Comparison of ENCODE assay signal across 15 cellular contexts in genomic region chr11:58582437-58582836, GRCh38. TPM values are rescaled to one million over a fixed set of nuclear protein-coding genes. Genes with fewer than 3 reads are reported as not detected.
DNase-seq lines count a peak whose midpoint lies in the region; ATAC-seq and TF ChIP-seq lines count a peak whose summit lies in the region.
"Had no signal": no experiment of that assay in that cellular context is flagged by ENCODE, and none has a peak within 500 bp of the region (broad histone marks: within the 10 kb centered on the region; RNA-seq: fewer than 3 reads in every experiment).

No MANE protein-coding gene starts in this region.

- CTCF ChIA-PET in mammary epithelial cell (lab: Charles Lee; ENCODE audit: low non-redundant PET) = no interaction called here
- CTCF ChIA-PET in MCF 10A (lab: Yijun Ruan, JAX) = interaction anchor here (0.5 to 1.4 kb wide), 4 partner anchors 40 to 792 kb away, joined by 3 to 4 read pairs (median 3); partner anchors contain the start of gene CNTF

- peaks cover 7% of the 10 kb centered on the region for H3K4me1 ChIP-seq in mammary epithelial cell (ENCODE audit: insufficient read depth, low read length)
- peaks cover 46% of the 10 kb centered on the region for H3K4me1 ChIP-seq in OCI-LY3 (ENCODE audit: low read length)
- no peaks in the 10 kb centered on the region for H3K4me1 ChIP-seq in endodermal cell (ENCODE audit: control insufficient read depth, insufficient read depth, low read length)

- H3K27me3 ChIP-seq in mammary epithelial cell (ENCODE audit: insufficient read depth, low read length) = no peaks in the 10 kb centered on the region
- H3K27me3 ChIP-seq in OCI-LY3 (ENCODE audit: low read depth, low read length) = no peaks in the 10 kb centered on the region
- no peaks in the 10 kb centered on the region for H3K27me3 ChIP-seq in endodermal cell (ENCODE audit: control insufficient read depth, insufficient read depth, low read length, poor library complexity, severe bottlenecking)
- H3K27me3 ChIP-seq: upper lobe of right lung had no signal

- intact Hi-C loops in mammary epithelial cell (cut with micrococcal nuclease) = no loop called here
- intact Hi-C loops in MCF 10A (cut with micrococcal nuclease) = no loop called here

- H3K79me2 ChIP-seq in mammary epithelial cell (ENCODE audit: insufficient read depth, low read length) (peaks cover 84% of the 10 kb centered on the region), OCI-LY3 (ENCODE audit: low read length) (peaks cover 84% of the 10 kb centered on the region)

- no peaks in the 10 kb centered on the region for H3K9me3 Mint-ChIP-seq in MCF 10A (ENCODE audit: unreplicated experiment)
- H3K9me3 Mint-ChIP-seq in endodermal cell = no peaks in the 10 kb centered on the region
- H3K9me3 Mint-ChIP-seq in stimulated activated naive B cell treated with anti-CD40 and anti-IgM and Interleukin-4, amounts not matched to agents 10 μg/mL and 1 μg/mL and 100 μg/mL, for 72 hours = peaks cover 0 to 2% of the 10 kb centered on the region in 2 donors
- H3K9me3 Mint-ChIP-seq: naive B cell had no signal

- H3K4me1 Mint-ChIP-seq in MCF 10A (ENCODE audit: insufficient read depth, unreplicated experiment) (peaks cover 11% of the 10 kb centered on the region), endodermal cell (peaks cover 17% of the 10 kb centered on the region)
- H3K4me1 Mint-ChIP-seq in stimulated activated naive B cell treated with anti-CD40 and anti-IgM and Interleukin-4, amounts not matched to agents 10 μg/mL and 1 μg/mL and 100 μg/mL, for 72 hours = peaks cover 18 to 54% of the 10 kb centered on the region in 2 donors

- peak overlapping the region; percentile 95 for H3K4me2 ChIP-seq in mammary epithelial cell (ENCODE audit: insufficient read depth, low read depth, low read length)
- 0 out of 2 replicates have a peak overlapping the region, but pooled peaks have one; percentile 1 for H3K4me2 ChIP-seq in OCI-LY3 (ENCODE audit: low read length)

- DNase-seq in mammary epithelial cell = no peak
- no peak for DNase-seq in MCF 10A (ENCODE audit: unreplicated experiment)
- DNase-seq in endodermal cell = no peak
- no peak for DNase-seq in stimulated activated naive B cell treated with anti-CD40 and anti-IgM and Interleukin-4, amounts not matched to agents 10 μg/mL and 1 μg/mL and 100 μg/mL, for 72 hours
- no peak for DNase-seq in NCI-H2196 (lab: John Stamatoyannopoulos, UW; ENCODE audit: unreplicated experiment)
- no peak for DNase-seq in NCI-H1417 (lab: John Stamatoyannopoulos, UW)
- DNase-seq: activated gamma-delta T cell treated with Interleukin-2 at 50 U/mL for 16 hours; left ventricle myocardium superior; naive B cell; NCI-H526 treated with DMSO at 0.1 percent for 48 hours; retina; stimulated activated CD4-positive, alpha-beta T cell treated with anti-CD3 and anti-CD28 coated beads, Interleukin-1b, Interleukin-23, amount 100 ng/mL, for 48 hours; upper lobe of right lung had no signal

- H3K27ac Mint-ChIP-seq in MCF 10A (ENCODE audit: low read depth, unreplicated experiment) (no peak overlapping the region), endodermal cell (no peak overlapping the region)
- H3K27ac Mint-ChIP-seq in stimulated activated naive B cell treated with anti-CD40 and anti-IgM and Interleukin-4, amounts not matched to agents 10 μg/mL and 1 μg/mL and 100 μg/mL, for 72 hours = no peak overlapping the region

- H3K36me3 Mint-ChIP-seq in MCF 10A (ENCODE audit: insufficient read depth, unreplicated experiment) = peaks cover 23% of the 10 kb centered on the region
- peaks cover 15% of the 10 kb centered on the region for H3K36me3 Mint-ChIP-seq in endodermal cell (ENCODE audit: low read depth)
- H3K36me3 Mint-ChIP-seq in stimulated activated naive B cell treated with anti-CD40 and anti-IgM and Interleukin-4, amounts not matched to agents 10 μg/mL and 1 μg/mL and 100 μg/mL, for 72 hours = peaks cover 38 to 48% of the 10 kb centered on the region in 2 donors

- H3K4me3 Mint-ChIP-seq in MCF 10A (ENCODE audit: unreplicated experiment) (no peak overlapping the region), endodermal cell (no peak overlapping the region)
- peak overlapping the region; percentile 41 to 76 for H3K4me3 Mint-ChIP-seq in stimulated activated naive B cell treated with anti-CD40 and anti-IgM and Interleukin-4, amounts not matched to agents 10 μg/mL and 1 μg/mL and 100 μg/mL, for 72 hours

- H3K4me3 ChIP-seq in mammary epithelial cell (replicated peaks in 1 of 3; ENCODE audit: insufficient read depth in 1 of 3, low read depth in 2 of 3, low read length in 3 of 3) (peak overlapping the region in 1 of 3 experiments; percentile 16), OCI-LY3 (ENCODE audit: low read length) (no peak overlapping the region), endodermal cell (ENCODE audit: low read length) (peak overlapping the region; percentile 97)
- H3K4me3 ChIP-seq: upper lobe of right lung had no signal

- H3K36me3 ChIP-seq in mammary epithelial cell (ENCODE audit: insufficient read depth, low read length) (peaks cover 11% of the 10 kb centered on the region), OCI-LY3 (replicated peaks; ENCODE audit: low read depth, low read length) (peaks cover 23% of the 10 kb centered on the region), endodermal cell (ENCODE audit: control insufficient read depth, insufficient read depth, low read length) (peaks cover 30% of the 10 kb centered on the region)

- no peak overlapping the region for H3K27ac ChIP-seq in mammary epithelial cell (ENCODE audit: insufficient read depth, low read depth, low read length)
- H3K27ac ChIP-seq in OCI-LY3 (ENCODE audit: low read length) = no peak overlapping the region
- H3K27ac ChIP-seq in endodermal cell (ENCODE audit: low read depth, low read length) = no peak overlapping the region
- H3K27ac ChIP-seq: upper lobe of right lung had no signal

- TF ChIP-seq CTCF in mammary epithelial cell (conservative IDR thresholded peaks at IDR 0.05 in 1 of 2, IDR thresholded peaks at IDR 0.05 in 1 of 2; ENCODE audit: extremely low read depth in 1 of 2, insufficient read depth in 1 of 2, low read depth in 1 of 2, low read length in 2 of 2) = no peak
- no peak for TF ChIP-seq CTCF in MCF 10A (IDR thresholded peaks at IDR 0.05; ENCODE audit: unreplicated experiment)
- no peak for TF ChIP-seq CTCF in OCI-LY3 (IDR thresholded peaks at IDR 0.05; ENCODE audit: low read depth, low read length)
- no peak for TF ChIP-seq CTCF in endodermal cell (conservative IDR thresholded peaks at IDR 0.05)

- POLR2A ChIA-PET in MCF 10A (lab: Yijun Ruan, JAX) = interaction anchor here (0.8 to 1.8 kb wide), 5 partner anchors 12 to 816 kb away, joined by 3 to 7 read pairs (median 3); no protein-coding TSS in a partner anchor

- H3K9me3 ChIP-seq in mammary epithelial cell (replicated peaks; ENCODE audit: insufficient read depth, low read length) (no peaks in the 10 kb centered on the region), OCI-LY3 (ENCODE audit: insufficient read depth, low read length) (no peaks in the 10 kb centered on the region), endodermal cell (ENCODE audit: control insufficient read depth, low read length) (no peaks in the 10 kb centered on the region)
- H3K9me3 ChIP-seq: upper lobe of right lung had no signal

- no peaks in the 10 kb centered on the region for H4K20me1 ChIP-seq in mammary epithelial cell (ENCODE audit: insufficient read depth, low read length)
- H4K20me1 ChIP-seq in OCI-LY3 (ENCODE audit: insufficient read depth, low read length) = peaks cover 76% of the 10 kb centered on the region

- 94% methylated on average over 1 of the region's 1 CpG for WGBS in mammary epithelial cell (ENCODE audit: low coverage, missing lambda C conversion rate)
- no CpG with 5 or more reads among the region's 1 CpG for WGBS in endodermal cell (ENCODE audit: insufficient coverage in 1 of 2, insufficient read length in 1 of 2), 2 experiments

- in situ Hi-C loops in mammary epithelial cell (cut with MboI; ENCODE audit: low sequenced_read_pairs in 2 of 2) = no loop called here

- BruUV-seq in mammary epithelial cell (replicated peaks; lab: Mats Ljungman, UMichigan) (no TSS peak), MCF 10A (replicated peaks; lab: Mats Ljungman, UMichigan) (no TSS peak)

- no peaks in the 10 kb centered on the region for H3K27me3 Mint-ChIP-seq in MCF 10A (ENCODE audit: insufficient read depth, unreplicated experiment)
- H3K27me3 Mint-ChIP-seq in endodermal cell (ENCODE audit: insufficient read depth) = no peaks in the 10 kb centered on the region
- no peaks in the 10 kb centered on the region for H3K27me3 Mint-ChIP-seq in stimulated activated naive B cell treated with anti-CD40 and anti-IgM and Interleukin-4, amounts not matched to agents 10 μg/mL and 1 μg/mL and 100 μg/mL, for 72 hours
- H3K27me3 Mint-ChIP-seq: naive B cell had no signal

- H2AFZ ChIP-seq in mammary epithelial cell (ENCODE audit: low read depth, low read length) (no peak overlapping the region), OCI-LY3 (ENCODE audit: low read depth, low read length) (no peak overlapping the region)

- ATAC-seq in stimulated activated naive B cell treated with anti-CD40 and anti-IgM and Interleukin-4, amounts not matched to agents 10 μg/mL and 1 μg/mL and 100 μg/mL, for 72 hours (replicated peaks) = no peak
- no peak for ATAC-seq in HG02798 (IDR thresholded peaks at IDR 0.05; ENCODE audit: poor library complexity, unreplicated experiment)
- ATAC-seq: left ventricle myocardium superior, upper lobe of right lung had no signal

- H3K9ac ChIP-seq in mammary epithelial cell (ENCODE audit: insufficient read depth, low read length) = no peak overlapping the region
- no peak overlapping the region for H3K9ac ChIP-seq in OCI-LY3 (ENCODE audit: low read length)
- no peak overlapping the region for H3K9ac ChIP-seq in endodermal cell (ENCODE audit: extremely low read depth, low read length, poor library complexity, severe bottlenecking)

- dilution Hi-C loops in mammary epithelial cell (cut with HindIII; ENCODE audit: low sequenced_read_pairs) = no loop called here

RNA-seq across cellular contexts. Expression of gene ZFP91, which starts 3.6 kb away (rescaled TPM):
- 10 to 100 TPM; 48.5 to 72.2 TPM for total RNA-seq in mammary epithelial cell
- 24.4 TPM for polyA plus RNA-seq in mammary epithelial cell
- polyA minus RNA-seq in mammary epithelial cell = 39.6 TPM
- total RNA-seq in MCF 10A (2022) = 72.9 and 86.2 TPM in 2 replicates
- total RNA-seq in endodermal cell = 10 to 100 TPM; 28.0 to 31.0 TPM
- 39.4 TPM for polyA plus RNA-seq in endodermal cell (2013, experiment 1 of 2)
- 39.0 TPM for polyA plus RNA-seq in endodermal cell (2013, experiment 2 of 2)

RNA-seq across cellular contexts. Expression of gene LPXN, which starts 6.8 kb away (rescaled TPM):
- total RNA-seq in mammary epithelial cell (10 to 100 TPM in 1 of 2 donors, 1 to 10 TPM in 1; 8.7 to 18.8 TPM), MCF 10A (2022) (7.6 and 7.8 TPM in 2 replicates), endodermal cell (1 to 10 TPM; 1.9 to 2.7 TPM)
- polyA plus RNA-seq in mammary epithelial cell = 68.1 TPM
- polyA minus RNA-seq in mammary epithelial cell = 61.3 TPM
- polyA plus RNA-seq in endodermal cell (2013, experiment 1 of 2) = 3.5 TPM
- polyA plus RNA-seq in endodermal cell (2013, experiment 2 of 2) = 2.5 TPM

RNA-seq across cellular contexts. Expression of gene CNTF, which starts 40.0 kb away (rescaled TPM):
- total RNA-seq in mammary epithelial cell = 1 to 10 TPM; 2.2 to 3.0 TPM
- 0.46 TPM for polyA plus RNA-seq in mammary epithelial cell
- not detected for polyA minus RNA-seq in mammary epithelial cell
- total RNA-seq in MCF 10A (2022) = 2.4 and 2.9 TPM in 2 replicates
- 1 to 10 TPM; 1.7 to 3.7 TPM for total RNA-seq in endodermal cell
- polyA plus RNA-seq in endodermal cell (2013, experiment 1 of 2) = 0.61 TPM
- polyA plus RNA-seq in endodermal cell (2013, experiment 2 of 2) = 0.83 TPM

Comparison
In these comparisons a context has a peak if more than half of its experiments do, and no peak if none do; other contexts are left out.
1. H3K4me3 Mint-ChIP-seq: peak in stimulated activated naive B cell treated with anti-CD40 and anti-IgM and Interleukin-4, amounts not matched to agents 10 μg/mL and 1 μg/mL and 100 μg/mL, for 72 hours (2 of 2); none in MCF 10A (single experiment) and endodermal cell (single experiment).